Comparison of ENCODE assay signal across 9 cellular contexts in genomic region chr3:64445318-64446300, GRCh38.
DNase-seq lines count a peak whose midpoint lies in the region; ATAC-seq, FAIRE-seq and TF ChIP-seq lines count a peak whose summit lies in the region.
"Had no signal": no experiment of that assay in that cellular context is flagged by ENCODE, and none has a peak within 500 bp of the region (broad histone marks: within the 10 kb centered on the region; RNA-seq: fewer than 3 reads in every experiment).

No MANE protein-coding gene starts in this region.

- peaks cover 31% of the 10 kb centered on the region for H3K4me1 ChIP-seq in HUES64 (ENCODE audit: insufficient read depth, low read length)
- peaks cover 7% of the 10 kb centered on the region for H3K4me1 ChIP-seq in ectodermal cell (ENCODE audit: control insufficient read depth, insufficient read depth, low read length)
- H3K4me1 ChIP-seq in mesenchymal stem cell (ENCODE audit: control insufficient read depth, insufficient read depth, low read depth, low read length), result peaks cover 23% of the 10 kb centered on the region

- peak overlapping the region in 1 of 2 experiments; percentile 75 for H3K4ac ChIP-seq in mesenchymal stem cell (ENCODE audit: low read depth in 1 of 2, low read length in 2 of 2)

- peak overlapping the region; percentile 67 to 92 for H2BK12ac ChIP-seq in mesenchymal stem cell (ENCODE audit: low read length in 2 of 2)

- no peaks in the 10 kb centered on the region for H3K36me3 ChIP-seq in HUES64 (ENCODE audit: insufficient read depth, low read length)
- no peaks in the 10 kb centered on the region for H3K36me3 ChIP-seq in ectodermal cell (ENCODE audit: control insufficient read depth, insufficient read depth, low read length)
- H3K36me3 ChIP-seq in mesenchymal stem cell (ENCODE audit: control insufficient read depth in 1 of 2, insufficient read depth in 2 of 2, low read depth in 1 of 2, low read length in 2 of 2), result no peaks in the 10 kb centered on the region

- no peak overlapping the region for H2BK5ac ChIP-seq in mesenchymal stem cell (ENCODE audit: low read depth, low read length, poor library complexity, severe bottlenecking)

- CTCF ChIA-PET in AG04450 (lab: Charles Lee), result interaction anchor here (0.6 to 2.5 kb wide), 6 partner anchors 17 to 422 kb away, joined by 3 to 8 read pairs (median 5); partner anchors contain the start of gene PSMD6

- H3K9ac ChIP-seq in HUES64 (ENCODE audit: low read depth, low read length), result peak overlapping the region; percentile 69
- peak overlapping the region; percentile 64 for H3K9ac ChIP-seq in mesenchymal stem cell (ENCODE audit: low read length)

- H3K27me3 ChIP-seq in AG04450 (ENCODE audit: control insufficient read depth, insufficient read depth, low read length) (no peaks in the 10 kb centered on the region), HUES64 (ENCODE audit: insufficient read depth, low read length) (peaks cover 26% of the 10 kb centered on the region), ectodermal cell (ENCODE audit: control insufficient read depth, insufficient read depth, low read length, poor library complexity, severe bottlenecking) (peaks cover 18% of the 10 kb centered on the region), mesenchymal stem cell (ENCODE audit: control insufficient read depth in 1 of 2, insufficient read depth in 1 of 2, low read length in 2 of 2) (peaks cover 32 to 48% of the 10 kb centered on the region in 2 experiments)

- POLR2A ChIA-PET in AG04450 (lab: Yijun Ruan, JAX), result interaction anchor here (1.1 to 2.4 kb wide), 2 partner anchors 17 to 122 kb away, joined by 3 to 8 read pairs; no protein-coding TSS in a partner anchor

- no peak for TF ChIP-seq CTCF in AG04450 (IDR thresholded peaks at IDR 0.05; ENCODE audit: low read depth, low read length)

- H2BK15ac ChIP-seq in mesenchymal stem cell (ENCODE audit: low read depth, poor library complexity, severe bottlenecking), result peak overlapping the region; percentile 36

- no peak overlapping the region for H3K23ac ChIP-seq in mesenchymal stem cell (ENCODE audit: low read length in 2 of 2)

- H3K79me1 ChIP-seq in mesenchymal stem cell (replicated peaks; ENCODE audit: low read length, poor library complexity, severe bottlenecking), result peaks cover 3% of the 10 kb centered on the region

- H3K9me3 ChIP-seq in AG04450 (ENCODE audit: control insufficient read depth, insufficient read depth, low read length), result no peaks in the 10 kb centered on the region
- H3K9me3 ChIP-seq in HUES64 (ENCODE audit: insufficient read depth, low read depth, low read length), result no peaks in the 10 kb centered on the region
- H3K9me3 ChIP-seq in ectodermal cell (ENCODE audit: control insufficient read depth, low read length), result no peaks in the 10 kb centered on the region
- H3K9me3 ChIP-seq in mesenchymal stem cell (ENCODE audit: control insufficient read depth, low read length), result no peaks in the 10 kb centered on the region

- H4K8ac ChIP-seq in mesenchymal stem cell (ENCODE audit: low read length), result peak overlapping the region; percentile 81

- H2AFZ ChIP-seq in mesenchymal stem cell (ENCODE audit: low read depth, low read length), result peak overlapping the region; percentile 62

- ATAC-seq in HG03378 (IDR thresholded peaks at IDR 0.05; ENCODE audit: unreplicated experiment), result no peak
- ATAC-seq in HG03442 (IDR thresholded peaks at IDR 0.05; ENCODE audit: unreplicated experiment), result no peak

- 8% methylated on average over 48 of the region's 51 CpGs for whole genome bisulfite sequencing in HUES64
- WGBS in ectodermal cell, 2 experiments, result 6 to 9% methylated on average over 46 to 50 of the region's 51 CpGs
- 3% methylated on average over 32 of the region's 51 CpGs for WGBS in mesenchymal stem cell

- H4K91ac ChIP-seq in mesenchymal stem cell (ENCODE audit: low read length), result no peak overlapping the region

- H3K27ac ChIP-seq in AG04450 (ENCODE audit: low read depth, low read length) (no peak overlapping the region), HUES64 (ENCODE audit: low read depth, low read length) (no peak overlapping the region), ectodermal cell (ENCODE audit: insufficient read depth, low read depth, low read length, poor library complexity, severe bottlenecking) (no peak overlapping the region), mesenchymal stem cell (ENCODE audit: low read length, poor library complexity, severe bottlenecking) (no peak overlapping the region)

- peak overlapping the region; percentile 77 for H2BK120ac ChIP-seq in mesenchymal stem cell (ENCODE audit: low read depth, low read length)

- peak overlapping the region in 1 of 2 experiments; percentile 11 for H3K14ac ChIP-seq in mesenchymal stem cell (ENCODE audit: low read length in 2 of 2)

- DNase-seq in AG04450 (ENCODE audit: low read depth, low spot score), result no peak
- DNase-seq in mesenchymal stem cell, result peak; percentile 64
- DNase-seq in dermis blood vessel endothelial cell, result no peak
- no peak for DNase-seq in urothelium cell line (ENCODE audit: low spot score)

- H3K4me3 ChIP-seq in AG04450 (ENCODE audit: low read depth, low read length) (peak overlapping the region; percentile 79), HUES64 (ENCODE audit: low read length) (peak overlapping the region; percentile 86), ectodermal cell (ENCODE audit: insufficient read depth, low read depth, low read length) (peak overlapping the region; percentile 74), mesenchymal stem cell (ENCODE audit: insufficient read depth in 1 of 2, low read depth in 1 of 2, low read length in 2 of 2) (peak overlapping the region; percentile 62 to 77)

- H3K4me2 ChIP-seq in mesenchymal stem cell (ENCODE audit: low read length, poor library complexity, severe bottlenecking), result peak overlapping the region; percentile 87

- FAIRE-seq in urothelium cell line (lab: Jason Lieb, UNC), result no peak
- FAIRE-seq: GM18507 had no signal

- peak overlapping the region in 1 of 2 experiments; percentile 67 for H3K18ac ChIP-seq in mesenchymal stem cell (ENCODE audit: low read depth in 1 of 2, low read length in 2 of 2)

- no peak overlapping the region for H2AK5ac ChIP-seq in mesenchymal stem cell (ENCODE audit: low read length, severe bottlenecking)
